In the genomic region with DNA sequence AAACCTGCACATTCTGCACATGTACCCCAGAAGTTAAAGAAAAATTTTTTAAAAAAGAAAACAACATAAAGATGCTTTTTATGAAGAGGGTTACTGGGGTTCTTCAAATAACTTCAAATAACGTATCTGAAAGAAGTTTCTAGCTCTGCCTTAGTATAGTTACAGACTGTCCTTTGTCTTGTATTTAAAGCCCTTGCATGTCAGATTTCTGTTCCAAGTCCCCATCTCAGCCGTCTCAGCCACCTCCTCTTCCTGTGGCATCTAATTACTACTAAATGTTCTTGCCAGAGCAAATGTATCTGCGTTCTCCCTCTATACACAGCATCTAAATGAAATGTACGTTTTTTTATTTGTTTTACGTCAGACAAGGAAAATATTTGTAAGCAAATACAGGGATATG, we compare ENCODE assay signal across 25 cellular contexts.
"Had no signal": no experiment of that assay in that cellular context is flagged by ENCODE, and none has a peak within 500 bp of the region (broad histone marks: within the 10 kb centered on the region; RNA-seq: fewer than 3 reads in every experiment).

No MANE protein-coding gene starts in this region.

- H3K9ac ChIP-seq: neural progenitor cell had no signal

- H3K27ac Mint-ChIP-seq: effector memory CD8-positive, alpha-beta T cell; neural progenitor cell; stimulated activated effector memory CD8-positive, alpha-beta T cell treated with anti-CD3 and anti-CD28 coated beads, Interleukin-12 subunit alpha, Interleukin-12 subunit beta, amount 100 ng/mL, for 72 hours; type B pancreatic cell had no signal

- H3K4me1 ChIP-seq: left lung, neural progenitor cell, psoas muscle, stomach, testis, tibial artery had no signal

- H3K27ac ChIP-seq: gastrocnemius medialis, left lung, neural progenitor cell, ovary, psoas muscle, sigmoid colon, stomach, testis, tibial artery had no signal

- H3K4me1 Mint-ChIP-seq: neural progenitor cell; stimulated activated effector memory CD8-positive, alpha-beta T cell treated with anti-CD3 and anti-CD28 coated beads, Interleukin-12 subunit alpha, Interleukin-12 subunit beta, amount 100 ng/mL, for 72 hours had no signal

- H3K27me3 Mint-ChIP-seq: type B pancreatic cell had no signal

- H3K9me3 ChIP-seq: gastrocnemius medialis, left lung, ovary, psoas muscle, sigmoid colon, stomach, testis, tibial artery had no signal

- H3K36me3 Mint-ChIP-seq: naive thymus-derived CD4-positive, alpha-beta T cell; neural progenitor cell; stimulated activated effector memory CD8-positive, alpha-beta T cell treated with anti-CD3 and anti-CD28 coated beads, Interleukin-12 subunit alpha, Interleukin-12 subunit beta, amount 100 ng/mL, for 72 hours; type B pancreatic cell had no signal

- H3K4me3 Mint-ChIP-seq: effector memory CD8-positive, alpha-beta T cell; naive thymus-derived CD4-positive, alpha-beta T cell; nephron; neural progenitor cell; stimulated activated effector memory CD8-positive, alpha-beta T cell treated with anti-CD3 and anti-CD28 coated beads, Interleukin-12 subunit alpha, Interleukin-12 subunit beta, amount 100 ng/mL, for 72 hours; type B pancreatic cell had no signal

- H2AFZ ChIP-seq: neural progenitor cell had no signal

- H3K4me3 ChIP-seq: gastrocnemius medialis, left lung, neural progenitor cell, ovary, psoas muscle, sigmoid colon, stomach, testis, tibial artery had no signal

- ATAC-seq: effector memory CD8-positive, alpha-beta T cell; gastrocnemius medialis; left cardiac atrium; naive thymus-derived CD4-positive, alpha-beta T cell; psoas muscle; right cardiac atrium; stimulated activated effector memory CD8-positive, alpha-beta T cell treated with anti-CD3 and anti-CD28 coated beads, Interleukin-12 subunit alpha, Interleukin-12 subunit beta, amount 100 ng/mL, for 72 hours had no signal

- H3K9me3 Mint-ChIP-seq: effector memory CD8-positive, alpha-beta T cell; naive thymus-derived CD4-positive, alpha-beta T cell; neural progenitor cell; stimulated activated effector memory CD8-positive, alpha-beta T cell treated with anti-CD3 and anti-CD28 coated beads, Interleukin-12 subunit alpha, Interleukin-12 subunit beta, amount 100 ng/mL, for 72 hours had no signal

- H3K36me3 ChIP-seq: gastrocnemius medialis, left lung, neural progenitor cell, ovary, sigmoid colon, stomach, tibial artery had no signal

- DNase-seq: cortex of kidney; effector memory CD8-positive, alpha-beta T cell; gastrocnemius medialis; head of caudate nucleus; left cardiac atrium; left lung; mesendoderm; midbrain; naive thymus-derived CD4-positive, alpha-beta T cell; nucleus accumbens; ovary; posterior cingulate gyrus; psoas muscle; right cardiac atrium; sigmoid colon; stimulated activated CD4-positive, alpha-beta T cell treated with anti-CD3 and anti-CD28 coated beads, Interleukin-2, amount 100 ng/mL, for 24 hours; stimulated activated CD4-positive, alpha-beta T cell treated with anti-CD3 and anti-CD28 coated beads, Interleukin-4, amount 100 ng/mL, for 24 hours; stimulated activated naive CD4-positive, alpha-beta T cell treated with Interleukin-2 at 50 U/mL for 16 hours; stomach; testis; tibial artery had no signal

- H3K4me2 ChIP-seq: neural progenitor cell had no signal

- H3K27me3 ChIP-seq: gastrocnemius medialis, left lung, neural progenitor cell, ovary, sigmoid colon, stomach, testis, tibial artery had no signal
